Comparison of ENCODE assay signal across 1 cellular context in the genomic region with DNA sequence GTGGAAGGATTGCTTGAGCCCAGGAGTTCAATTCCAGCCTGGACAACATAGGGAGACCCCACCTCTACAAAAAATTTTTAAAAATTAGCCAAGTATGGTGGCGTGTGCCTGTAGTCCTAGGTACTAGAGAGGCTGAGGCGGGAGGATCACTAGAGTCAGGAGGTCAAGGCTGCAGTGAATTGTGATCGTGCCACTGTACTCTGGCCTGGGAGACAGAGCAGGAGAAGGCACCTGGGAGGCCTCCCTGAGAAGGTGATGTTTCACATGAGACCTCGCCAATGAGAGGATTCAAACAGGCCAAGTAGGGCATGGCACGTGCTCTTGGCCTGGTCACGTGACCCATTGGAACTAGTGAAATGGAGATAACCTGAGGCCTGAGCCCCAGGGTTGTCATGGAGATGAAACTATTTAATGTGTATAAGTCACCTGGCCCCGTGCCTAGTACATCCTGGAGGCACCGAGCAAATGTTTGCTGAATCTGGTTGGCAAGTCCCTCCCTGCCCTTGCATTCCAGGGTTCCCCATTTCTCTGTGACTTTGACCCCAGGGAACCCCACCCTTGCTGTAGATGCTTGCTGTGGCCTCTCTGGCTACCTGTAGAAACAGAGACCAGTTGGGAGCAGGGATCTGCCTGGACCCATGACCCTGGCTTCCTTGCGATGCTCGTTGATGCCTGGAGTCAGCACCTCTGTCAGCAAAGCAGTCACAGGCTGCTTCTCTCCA.
TF ChIP-seq lines count a peak whose summit lies in the region.

No MANE protein-coding gene starts in this region.

TF ChIP-seq in HepG2, 621 proteins besides CTCF, POLR2A, EP300 and RAD21 (continued from another document):
- TF ChIP-seq, protein P1, sequence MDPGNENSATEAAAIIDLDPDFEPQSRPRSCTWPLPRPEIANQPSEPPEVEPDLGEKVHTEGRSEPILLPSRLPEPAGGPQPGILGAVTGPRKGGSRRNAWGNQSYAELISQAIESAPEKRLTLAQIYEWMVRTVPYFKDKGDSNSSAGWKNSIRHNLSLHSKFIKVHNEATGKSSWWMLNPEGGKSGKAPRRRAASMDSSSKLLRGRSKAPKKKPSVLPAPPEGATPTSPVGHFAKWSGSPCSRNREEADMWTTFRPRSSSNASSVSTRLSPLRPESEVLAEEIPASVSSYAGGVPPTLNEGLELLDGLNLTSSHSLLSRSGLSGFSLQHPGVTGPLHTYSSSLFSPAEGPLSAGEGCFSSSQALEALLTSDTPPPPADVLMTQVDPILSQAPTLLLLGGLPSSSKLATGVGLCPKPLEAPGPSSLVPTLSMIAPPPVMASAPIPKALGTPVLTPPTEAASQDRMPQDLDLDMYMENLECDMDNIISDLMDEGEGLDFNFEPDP (CRISPR knock-in tag; conservative IDR thresholded peaks at IDR 0.05), result no peak
- TF ChIP-seq, protein P2, sequence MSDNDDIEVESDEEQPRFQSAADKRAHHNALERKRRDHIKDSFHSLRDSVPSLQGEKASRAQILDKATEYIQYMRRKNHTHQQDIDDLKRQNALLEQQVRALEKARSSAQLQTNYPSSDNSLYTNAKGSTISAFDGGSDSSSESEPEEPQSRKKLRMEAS (IDR thresholded peaks at IDR 0.05), result peak; percentile 99
- TF ChIP-seq ATF7 (IDR thresholded peaks at IDR 0.05), result no peak
- TF ChIP-seq ATF7 (CRISPR knock-in tag; IDR thresholded peaks at IDR 0.05), result no peak
- TF ChIP-seq KDM3A (CRISPR knock-in tag; IDR thresholded peaks at IDR 0.05; ENCODE audit: low read depth), result peak; percentile 77
- TF ChIP-seq GRHL1 (CRISPR knock-in tag; conservative IDR thresholded peaks at IDR 0.05), result no peak
- TF ChIP-seq ZNF556 (CRISPR knock-in tag; IDR thresholded peaks at IDR 0.05; ENCODE audit: borderline replicate concordance), result no peak
- peak; percentile 83; the same call in 1 of the 2 replicates for TF ChIP-seq MAF1 (CRISPR knock-in tag; IDR thresholded peaks at IDR 0.05; ENCODE audit: borderline replicate concordance)
- no peak for TF ChIP-seq TAF15 (IDR thresholded peaks at IDR 0.05; ENCODE audit: low read depth, low read length, poor library complexity, severe bottlenecking)
- TF ChIP-seq ETV5 (CRISPR knock-in tag; IDR thresholded peaks at IDR 0.05; ENCODE audit: borderline replicate concordance), result peak; percentile 66
- TF ChIP-seq ZNF441 (CRISPR knock-in tag; IDR thresholded peaks at IDR 0.05; ENCODE audit: borderline replicate concordance), result peak; percentile 79
- peak; percentile 53 for TF ChIP-seq ZNF512 (CRISPR knock-in tag; IDR thresholded peaks at IDR 0.05)
- TF ChIP-seq ZNF430 (CRISPR knock-in tag; IDR thresholded peaks at IDR 0.05), result peak; percentile 93; the same call in 1 of the 2 replicates
- 0 out of 2 replicates have a peak, but pooled peaks have one; percentile 31 for TF ChIP-seq ZNF768 (CRISPR knock-in tag; IDR thresholded peaks at IDR 0.05)
- TF ChIP-seq ZNF549 (CRISPR knock-in tag; IDR thresholded peaks at IDR 0.05), result no peak
- TF ChIP-seq, protein P3, sequence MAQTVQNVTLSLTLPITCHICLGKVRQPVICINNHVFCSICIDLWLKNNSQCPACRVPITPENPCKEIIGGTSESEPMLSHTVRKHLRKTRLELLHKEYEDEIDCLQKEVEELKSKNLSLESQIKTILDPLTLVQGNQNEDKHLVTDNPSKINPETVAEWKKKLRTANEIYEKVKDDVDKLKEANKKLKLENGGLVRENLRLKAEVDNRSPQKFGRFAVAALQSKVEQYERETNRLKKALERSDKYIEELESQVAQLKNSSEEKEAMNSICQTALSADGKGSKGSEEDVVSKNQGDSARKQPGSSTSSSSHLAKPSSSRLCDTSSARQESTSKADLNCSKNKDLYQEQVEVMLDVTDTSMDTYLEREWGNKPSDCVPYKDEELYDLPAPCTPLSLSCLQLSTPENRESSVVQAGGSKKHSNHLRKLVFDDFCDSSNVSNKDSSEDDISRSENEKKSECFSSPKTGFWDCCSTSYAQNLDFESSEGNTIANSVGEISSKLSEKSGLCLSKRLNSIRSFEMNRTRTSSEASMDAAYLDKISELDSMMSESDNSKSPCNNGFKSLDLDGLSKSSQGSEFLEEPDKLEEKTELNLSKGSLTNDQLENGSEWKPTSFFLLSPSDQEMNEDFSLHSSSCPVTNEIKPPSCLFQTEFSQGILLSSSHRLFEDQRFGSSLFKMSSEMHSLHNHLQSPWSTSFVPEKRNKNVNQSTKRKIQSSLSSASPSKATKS (CRISPR knock-in tag; IDR thresholded peaks at IDR 0.05), result peak; percentile 80; the same call in 1 of the 2 replicates
- TF ChIP-seq, protein P4, sequence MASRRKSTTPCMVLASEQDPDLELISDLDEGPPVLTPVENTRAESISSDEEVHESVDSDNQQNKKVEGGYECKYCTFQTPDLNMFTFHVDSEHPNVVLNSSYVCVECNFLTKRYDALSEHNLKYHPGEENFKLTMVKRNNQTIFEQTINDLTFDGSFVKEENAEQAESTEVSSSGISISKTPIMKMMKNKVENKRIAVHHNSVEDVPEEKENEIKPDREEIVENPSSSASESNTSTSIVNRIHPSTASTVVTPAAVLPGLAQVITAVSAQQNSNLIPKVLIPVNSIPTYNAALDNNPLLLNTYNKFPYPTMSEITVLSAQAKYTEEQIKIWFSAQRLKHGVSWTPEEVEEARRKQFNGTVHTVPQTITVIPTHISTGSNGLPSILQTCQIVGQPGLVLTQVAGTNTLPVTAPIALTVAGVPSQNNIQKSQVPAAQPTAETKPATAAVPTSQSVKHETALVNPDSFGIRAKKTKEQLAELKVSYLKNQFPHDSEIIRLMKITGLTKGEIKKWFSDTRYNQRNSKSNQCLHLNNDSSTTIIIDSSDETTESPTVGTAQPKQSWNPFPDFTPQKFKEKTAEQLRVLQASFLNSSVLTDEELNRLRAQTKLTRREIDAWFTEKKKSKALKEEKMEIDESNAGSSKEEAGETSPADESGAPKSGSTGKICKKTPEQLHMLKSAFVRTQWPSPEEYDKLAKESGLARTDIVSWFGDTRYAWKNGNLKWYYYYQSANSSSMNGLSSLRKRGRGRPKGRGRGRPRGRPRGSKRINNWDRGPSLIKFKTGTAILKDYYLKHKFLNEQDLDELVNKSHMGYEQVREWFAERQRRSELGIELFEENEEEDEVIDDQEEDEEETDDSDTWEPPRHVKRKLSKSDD (CRISPR knock-in tag; IDR thresholded peaks at IDR 0.05; ENCODE audit: low read depth), result peak; percentile 86
- TF ChIP-seq POGK (CRISPR knock-in tag; conservative IDR thresholded peaks at IDR 0.05), result peak; percentile 92
- TF ChIP-seq NCOA2 (CRISPR knock-in tag; IDR thresholded peaks at IDR 0.05), result peak; percentile 88
- no peak; the same call in 1 of the 2 replicates for TF ChIP-seq SIX1 (CRISPR knock-in tag; IDR thresholded peaks at IDR 0.05; ENCODE audit: borderline replicate concordance)
- TF ChIP-seq ZNF30 (CRISPR knock-in tag; IDR thresholded peaks at IDR 0.05), result no peak; the same call in 1 of the 2 replicates
- TF ChIP-seq, protein P5, sequence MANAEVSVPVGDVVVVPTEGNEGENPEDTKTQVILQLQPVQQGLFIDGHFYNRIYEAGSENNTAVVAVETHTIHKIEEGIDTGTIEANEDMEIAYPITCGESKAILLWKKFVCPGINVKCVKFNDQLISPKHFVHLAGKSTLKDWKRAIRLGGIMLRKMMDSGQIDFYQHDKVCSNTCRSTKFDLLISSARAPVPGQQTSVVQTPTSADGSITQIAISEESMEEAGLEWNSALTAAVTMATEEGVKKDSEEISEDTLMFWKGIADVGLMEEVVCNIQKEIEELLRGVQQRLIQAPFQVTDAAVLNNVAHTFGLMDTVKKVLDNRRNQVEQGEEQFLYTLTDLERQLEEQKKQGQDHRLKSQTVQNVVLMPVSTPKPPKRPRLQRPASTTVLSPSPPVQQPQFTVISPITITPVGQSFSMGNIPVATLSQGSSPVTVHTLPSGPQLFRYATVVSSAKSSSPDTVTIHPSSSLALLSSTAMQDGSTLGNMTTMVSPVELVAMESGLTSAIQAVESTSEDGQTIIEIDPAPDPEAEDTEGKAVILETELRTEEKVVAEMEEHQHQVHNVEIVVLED (CRISPR knock-in tag; IDR thresholded peaks at IDR 0.05; ENCODE audit: borderline replicate concordance), result peak; percentile 36; the same call in 1 of the 2 replicates
- no peak for TF ChIP-seq ZNF790 (CRISPR knock-in tag; IDR thresholded peaks at IDR 0.05; ENCODE audit: borderline replicate concordance)
